ENCODE assay signal across 1 cellular context in genomic region chr2:47039502-47039870, GRCh38.
A peak's percentile ranks its signal among the peaks of the same experiment; 100 is the strongest.
TF ChIP-seq lines count a peak whose summit lies in the region.

No MANE protein-coding gene starts in this region.

TF ChIP-seq in HepG2, 621 proteins besides CTCF, POLR2A, EP300 and RAD21 (continued from another document):
- TF ChIP-seq, protein P1, sequence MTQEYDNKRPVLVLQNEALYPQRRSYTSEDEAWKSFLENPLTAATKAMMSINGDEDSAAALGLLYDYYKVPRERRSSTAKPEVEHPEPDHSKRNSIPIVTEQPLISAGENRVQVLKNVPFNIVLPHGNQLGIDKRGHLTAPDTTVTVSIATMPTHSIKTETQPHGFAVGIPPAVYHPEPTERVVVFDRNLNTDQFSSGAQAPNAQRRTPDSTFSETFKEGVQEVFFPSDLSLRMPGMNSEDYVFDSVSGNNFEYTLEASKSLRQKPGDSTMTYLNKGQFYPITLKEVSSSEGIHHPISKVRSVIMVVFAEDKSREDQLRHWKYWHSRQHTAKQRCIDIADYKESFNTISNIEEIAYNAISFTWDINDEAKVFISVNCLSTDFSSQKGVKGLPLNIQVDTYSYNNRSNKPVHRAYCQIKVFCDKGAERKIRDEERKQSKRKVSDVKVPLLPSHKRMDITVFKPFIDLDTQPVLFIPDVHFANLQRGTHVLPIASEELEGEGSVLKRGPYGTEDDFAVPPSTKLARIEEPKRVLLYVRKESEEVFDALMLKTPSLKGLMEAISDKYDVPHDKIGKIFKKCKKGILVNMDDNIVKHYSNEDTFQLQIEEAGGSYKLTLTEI (CRISPR knock-in tag; conservative IDR thresholded peaks at IDR 0.05) = no peak
- TF ChIP-seq PPARG (CRISPR knock-in tag; conservative IDR thresholded peaks at IDR 0.05) (no peak), SOX13 (IDR thresholded peaks at IDR 0.05) (no peak), SOX13 (CRISPR knock-in tag; conservative IDR thresholded peaks at IDR 0.05 in 1 of 2, IDR thresholded peaks at IDR 0.05 in 1 of 2) (peak in 1 of 2 experiments; percentile 21; a peak in 1 of 4 replicates), ZMYM4 (CRISPR knock-in tag; IDR thresholded peaks at IDR 0.05) (no peak), ZNF724P (CRISPR knock-in tag; IDR thresholded peaks at IDR 0.05; ENCODE audit: borderline replicate concordance) (no peak), ZNF331 (CRISPR knock-in tag; IDR thresholded peaks at IDR 0.05) (no peak), NCOA1 (CRISPR knock-in tag; IDR thresholded peaks at IDR 0.05) (no peak), GATAD2A (CRISPR knock-in tag; IDR thresholded peaks at IDR 0.05) (peak; percentile 50), U2AF2 (IDR thresholded peaks at IDR 0.05; ENCODE audit: low read depth, low read length) (no peak), ZNF569 (CRISPR knock-in tag; IDR thresholded peaks at IDR 0.05; ENCODE audit: borderline replicate concordance) (no peak), KAT8 (CRISPR knock-in tag; IDR thresholded peaks at IDR 0.05) (no peak), BHLHE40 (IDR thresholded peaks at IDR 0.05; ENCODE audit: low read length) (no peak), ZC3H4 (CRISPR knock-in tag; IDR thresholded peaks at IDR 0.05; ENCODE audit: borderline replicate concordance) (no peak), ISL2 (CRISPR knock-in tag; IDR thresholded peaks at IDR 0.05) (no peak), FOXA3 (CRISPR knock-in tag; IDR thresholded peaks at IDR 0.05) (0 out of 2 replicates have a peak, but pooled peaks have one; percentile 17), JUNB (CRISPR knock-in tag; IDR thresholded peaks at IDR 0.05; ENCODE audit: borderline replicate concordance) (no peak), MLX (CRISPR knock-in tag; IDR thresholded peaks at IDR 0.05) (no peak), FOXC1 (CRISPR knock-in tag; IDR thresholded peaks at IDR 0.05; ENCODE audit: borderline replicate concordance) (0 out of 2 replicates have a peak, but pooled peaks have one; percentile 22), RBAK (CRISPR knock-in tag; IDR thresholded peaks at IDR 0.05) (no peak), SSRP1 (CRISPR knock-in tag; IDR thresholded peaks at IDR 0.05) (no peak), PAF1 (CRISPR knock-in tag; IDR thresholded peaks at IDR 0.05) (no peak), ZBTB42 (CRISPR knock-in tag; IDR thresholded peaks at IDR 0.05) (no peak), PITX1 (CRISPR knock-in tag; IDR thresholded peaks at IDR 0.05) (peak; percentile 86; the same call in 1 of the 2 replicates), ARNT (IDR thresholded peaks at IDR 0.05) (no peak), CREB1 (IDR thresholded peaks at IDR 0.05) (no peak), CREB1 (CRISPR knock-in tag; IDR thresholded peaks at IDR 0.05) (no peak), ZNF205 (CRISPR knock-in tag; IDR thresholded peaks at IDR 0.05) (no peak), FOXA1 (IDR thresholded peaks at IDR 0.05) (no peak), FOXA1 (CRISPR knock-in tag; IDR thresholded peaks at IDR 0.05) (no peak), SIN3A (IDR thresholded peaks at IDR 0.05; ENCODE audit: borderline replicate concordance, low read depth, low read length) (no peak), RFXANK (CRISPR knock-in tag; IDR thresholded peaks at IDR 0.05) (no peak), MYPOP (CRISPR knock-in tag; IDR thresholded peaks at IDR 0.05) (no peak), TIGD3 (CRISPR knock-in tag; IDR thresholded peaks at IDR 0.05; ENCODE audit: borderline replicate concordance) (no peak), ZNF431 (CRISPR knock-in tag; IDR thresholded peaks at IDR 0.05; ENCODE audit: borderline replicate concordance, low read depth) (no peak), IKZF1 (IDR thresholded peaks at IDR 0.05) (no peak), THAP7 (CRISPR knock-in tag; IDR thresholded peaks at IDR 0.05) (no peak), BORCS8-MEF2B (CRISPR knock-in tag; IDR thresholded peaks at IDR 0.05) (no peak)
- TF ChIP-seq, protein P2, sequence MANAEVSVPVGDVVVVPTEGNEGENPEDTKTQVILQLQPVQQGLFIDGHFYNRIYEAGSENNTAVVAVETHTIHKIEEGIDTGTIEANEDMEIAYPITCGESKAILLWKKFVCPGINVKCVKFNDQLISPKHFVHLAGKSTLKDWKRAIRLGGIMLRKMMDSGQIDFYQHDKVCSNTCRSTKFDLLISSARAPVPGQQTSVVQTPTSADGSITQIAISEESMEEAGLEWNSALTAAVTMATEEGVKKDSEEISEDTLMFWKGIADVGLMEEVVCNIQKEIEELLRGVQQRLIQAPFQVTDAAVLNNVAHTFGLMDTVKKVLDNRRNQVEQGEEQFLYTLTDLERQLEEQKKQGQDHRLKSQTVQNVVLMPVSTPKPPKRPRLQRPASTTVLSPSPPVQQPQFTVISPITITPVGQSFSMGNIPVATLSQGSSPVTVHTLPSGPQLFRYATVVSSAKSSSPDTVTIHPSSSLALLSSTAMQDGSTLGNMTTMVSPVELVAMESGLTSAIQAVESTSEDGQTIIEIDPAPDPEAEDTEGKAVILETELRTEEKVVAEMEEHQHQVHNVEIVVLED (CRISPR knock-in tag; IDR thresholded peaks at IDR 0.05; ENCODE audit: borderline replicate concordance) = no peak
- TF ChIP-seq, protein P3, sequence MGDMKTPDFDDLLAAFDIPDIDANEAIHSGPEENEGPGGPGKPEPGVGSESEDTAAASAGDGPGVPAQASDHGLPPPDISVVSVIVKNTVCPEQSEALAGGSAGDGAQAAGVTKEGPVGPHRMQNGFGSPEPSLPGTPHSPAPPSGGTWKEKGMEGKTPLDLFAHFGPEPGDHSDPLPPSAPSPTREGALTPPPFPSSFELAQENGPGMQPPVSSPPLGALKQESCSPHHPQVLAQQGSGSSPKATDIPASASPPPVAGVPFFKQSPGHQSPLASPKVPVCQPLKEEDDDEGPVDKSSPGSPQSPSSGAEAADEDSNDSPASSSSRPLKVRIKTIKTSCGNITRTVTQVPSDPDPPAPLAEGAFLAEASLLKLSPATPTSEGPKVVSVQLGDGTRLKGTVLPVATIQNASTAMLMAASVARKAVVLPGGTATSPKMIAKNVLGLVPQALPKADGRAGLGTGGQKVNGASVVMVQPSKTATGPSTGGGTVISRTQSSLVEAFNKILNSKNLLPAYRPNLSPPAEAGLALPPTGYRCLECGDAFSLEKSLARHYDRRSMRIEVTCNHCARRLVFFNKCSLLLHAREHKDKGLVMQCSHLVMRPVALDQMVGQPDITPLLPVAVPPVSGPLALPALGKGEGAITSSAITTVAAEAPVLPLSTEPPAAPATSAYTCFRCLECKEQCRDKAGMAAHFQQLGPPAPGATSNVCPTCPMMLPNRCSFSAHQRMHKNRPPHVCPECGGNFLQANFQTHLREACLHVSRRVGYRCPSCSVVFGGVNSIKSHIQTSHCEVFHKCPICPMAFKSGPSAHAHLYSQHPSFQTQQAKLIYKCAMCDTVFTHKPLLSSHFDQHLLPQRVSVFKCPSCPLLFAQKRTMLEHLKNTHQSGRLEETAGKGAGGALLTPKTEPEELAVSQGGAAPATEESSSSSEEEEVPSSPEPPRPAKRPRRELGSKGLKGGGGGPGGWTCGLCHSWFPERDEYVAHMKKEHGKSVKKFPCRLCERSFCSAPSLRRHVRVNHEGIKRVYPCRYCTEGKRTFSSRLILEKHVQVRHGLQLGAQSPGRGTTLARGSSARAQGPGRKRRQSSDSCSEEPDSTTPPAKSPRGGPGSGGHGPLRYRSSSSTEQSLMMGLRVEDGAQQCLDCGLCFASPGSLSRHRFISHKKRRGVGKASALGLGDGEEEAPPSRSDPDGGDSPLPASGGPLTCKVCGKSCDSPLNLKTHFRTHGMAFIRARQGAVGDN (CRISPR knock-in tag; IDR thresholded peaks at IDR 0.05) = no peak
- TF ChIP-seq, protein P4, sequence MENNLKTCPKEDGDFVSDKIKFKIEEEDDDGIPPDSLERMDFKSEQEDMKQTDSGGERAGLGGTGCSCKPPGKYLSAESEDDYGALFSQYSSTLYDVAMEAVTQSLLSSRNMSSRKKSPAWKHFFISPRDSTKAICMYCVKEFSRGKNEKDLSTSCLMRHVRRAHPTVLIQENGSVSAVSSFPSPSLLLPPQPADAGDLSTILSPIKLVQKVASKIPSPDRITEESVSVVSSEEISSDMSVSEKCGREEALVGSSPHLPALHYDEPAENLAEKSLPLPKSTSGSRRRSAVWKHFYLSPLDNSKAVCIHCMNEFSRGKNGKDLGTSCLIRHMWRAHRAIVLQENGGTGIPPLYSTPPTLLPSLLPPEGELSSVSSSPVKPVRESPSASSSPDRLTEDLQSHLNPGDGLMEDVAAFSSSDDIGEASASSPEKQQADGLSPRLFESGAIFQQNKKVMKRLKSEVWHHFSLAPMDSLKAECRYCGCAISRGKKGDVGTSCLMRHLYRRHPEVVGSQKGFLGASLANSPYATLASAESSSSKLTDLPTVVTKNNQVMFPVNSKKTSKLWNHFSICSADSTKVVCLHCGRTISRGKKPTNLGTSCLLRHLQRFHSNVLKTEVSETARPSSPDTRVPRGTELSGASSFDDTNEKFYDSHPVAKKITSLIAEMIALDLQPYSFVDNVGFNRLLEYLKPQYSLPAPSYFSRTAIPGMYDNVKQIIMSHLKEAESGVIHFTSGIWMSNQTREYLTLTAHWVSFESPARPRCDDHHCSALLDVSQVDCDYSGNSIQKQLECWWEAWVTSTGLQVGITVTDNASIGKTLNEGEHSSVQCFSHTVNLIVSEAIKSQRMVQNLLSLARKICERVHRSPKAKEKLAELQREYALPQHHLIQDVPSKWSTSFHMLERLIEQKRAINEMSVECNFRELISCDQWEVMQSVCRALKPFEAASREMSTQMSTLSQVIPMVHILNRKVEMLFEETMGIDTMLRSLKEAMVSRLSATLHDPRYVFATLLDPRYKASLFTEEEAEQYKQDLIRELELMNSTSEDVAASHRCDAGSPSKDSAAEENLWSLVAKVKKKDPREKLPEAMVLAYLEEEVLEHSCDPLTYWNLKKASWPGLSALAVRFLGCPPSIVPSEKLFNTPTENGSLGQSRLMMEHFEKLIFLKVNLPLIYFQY (CRISPR knock-in tag; IDR thresholded peaks at IDR 0.05; ENCODE audit: borderline replicate concordance) = no peak
- TF ChIP-seq, protein P5, sequence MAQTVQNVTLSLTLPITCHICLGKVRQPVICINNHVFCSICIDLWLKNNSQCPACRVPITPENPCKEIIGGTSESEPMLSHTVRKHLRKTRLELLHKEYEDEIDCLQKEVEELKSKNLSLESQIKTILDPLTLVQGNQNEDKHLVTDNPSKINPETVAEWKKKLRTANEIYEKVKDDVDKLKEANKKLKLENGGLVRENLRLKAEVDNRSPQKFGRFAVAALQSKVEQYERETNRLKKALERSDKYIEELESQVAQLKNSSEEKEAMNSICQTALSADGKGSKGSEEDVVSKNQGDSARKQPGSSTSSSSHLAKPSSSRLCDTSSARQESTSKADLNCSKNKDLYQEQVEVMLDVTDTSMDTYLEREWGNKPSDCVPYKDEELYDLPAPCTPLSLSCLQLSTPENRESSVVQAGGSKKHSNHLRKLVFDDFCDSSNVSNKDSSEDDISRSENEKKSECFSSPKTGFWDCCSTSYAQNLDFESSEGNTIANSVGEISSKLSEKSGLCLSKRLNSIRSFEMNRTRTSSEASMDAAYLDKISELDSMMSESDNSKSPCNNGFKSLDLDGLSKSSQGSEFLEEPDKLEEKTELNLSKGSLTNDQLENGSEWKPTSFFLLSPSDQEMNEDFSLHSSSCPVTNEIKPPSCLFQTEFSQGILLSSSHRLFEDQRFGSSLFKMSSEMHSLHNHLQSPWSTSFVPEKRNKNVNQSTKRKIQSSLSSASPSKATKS (CRISPR knock-in tag; IDR thresholded peaks at IDR 0.05) = no peak
